In the genomic region with DNA sequence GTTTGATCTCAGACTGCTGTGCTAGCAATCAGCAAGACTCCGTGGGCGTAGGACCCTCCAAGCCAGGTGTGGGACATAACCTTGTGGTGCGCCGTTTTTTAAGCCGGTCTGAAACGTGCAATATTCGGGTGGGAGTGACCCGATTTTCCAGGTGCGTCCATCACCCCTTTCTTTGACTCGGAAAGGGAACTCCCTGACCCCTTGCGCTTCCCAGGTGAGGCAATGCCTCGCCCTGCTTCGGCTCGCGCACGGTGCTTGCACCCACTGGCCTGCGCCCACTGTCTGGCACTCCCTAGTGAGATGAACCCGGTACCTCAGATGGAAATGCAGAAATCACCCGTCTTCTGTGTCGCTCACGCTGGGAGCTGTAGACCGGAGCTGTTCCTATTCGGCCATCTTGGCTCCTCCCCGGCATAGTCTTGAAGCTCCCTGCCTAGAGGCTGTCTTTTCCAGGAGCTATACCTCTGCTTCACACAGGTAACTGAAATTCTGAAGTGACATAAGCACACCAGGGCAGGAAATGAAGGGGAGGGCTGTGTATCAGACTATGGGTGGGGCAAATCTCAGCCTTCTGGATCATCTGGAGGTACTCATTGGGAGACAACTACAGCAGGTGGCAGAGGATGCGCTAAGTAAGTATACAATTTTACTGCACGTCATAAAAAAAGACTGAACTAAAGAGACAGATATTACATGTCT, we compare ENCODE assay signal across 7 cellular contexts.
DNase-seq lines count a peak whose midpoint lies in the region; TF ChIP-seq lines count a peak whose summit lies in the region.
"Not testable (repeated sequence)": the region's sequence is repeated elsewhere in the genome, so short reads cannot be mapped to it uniquely, and the experiment has no call there.

No MANE protein-coding gene starts in this region.

- H3K4me3 ChIP-seq in HUES6 (ENCODE audit: low read depth, low read length) (peak overlapping the region; percentile 55), NT2/D1 (ENCODE audit: insufficient read length, low read depth) (peak overlapping the region; percentile 36)

- DNase-seq in COLO829 (ENCODE audit: low spot score) (peak; percentile 9), GM13976 (ENCODE audit: low spot score) (peak; percentile 4), NCI-H146 treated with DMSO at 0.1 percent for 48 hours (lab: John Stamatoyannopoulos, UW; ENCODE audit: unreplicated experiment) (peak; percentile 18), NT2/D1 (ENCODE audit: low read depth, low spot score) (peak; percentile 8), T47D (ENCODE audit: low read depth in 1 of 2, low spot score in 1 of 2) (peak; percentile 3 to 59), iPS-NIHi7 (ENCODE audit: extremely low spot score) (peak; percentile 22)

- TF ChIP-seq CTCF in GM13976 (IDR thresholded peaks at IDR 0.05; ENCODE audit: borderline replicate concordance, control extremely low read depth, extremely low read depth, insufficient read depth, missing control alignments): not testable (repeated sequence)

- H3K9ac ChIP-seq in HUES6 (ENCODE audit: low read length): peak overlapping the region; percentile 86
- not testable (repeated sequence) for H3K9ac ChIP-seq in NT2/D1 (ENCODE audit: insufficient read length, low read depth)

- H3K27me3 ChIP-seq in HUES6 (ENCODE audit: control insufficient read depth, insufficient read depth, low read length); NT2/D1 (ENCODE audit: insufficient read depth, insufficient read length): not testable (repeated sequence)

- in situ Hi-C loops in GM13976 (cut with MboI; ENCODE audit: low sequenced_read_pairs, unreplicated experiment); T47D (cut with HindIII; ENCODE audit: low pct_unique_long_range_greater_than_20kb, low sequenced_read_pairs): not testable (repeated sequence)

- not testable (repeated sequence) for H3K4me1 ChIP-seq in HUES6 (ENCODE audit: control insufficient read depth, insufficient read depth, low read length); NT2/D1 (ENCODE audit: insufficient read depth, insufficient read length)

- H3K27ac ChIP-seq in HUES6 (ENCODE audit: low read depth, low read length): peak overlapping the region; percentile 84; the same call in 1 of the 2 replicates

- H3K9me3 ChIP-seq in HUES6 (ENCODE audit: control insufficient read depth, insufficient read depth, low read depth, low read length) (peaks cover 18% of the 10 kb centered on the region; the same call in 1 of the 2 replicates), NT2/D1 (ENCODE audit: insufficient read depth, low read length) (peaks cover 11% of the 10 kb centered on the region)

- H3K36me3 ChIP-seq in HUES6 (ENCODE audit: control insufficient read depth, insufficient read depth, low read length); NT2/D1 (ENCODE audit: insufficient read depth, insufficient read length, low read length): not testable (repeated sequence)

Comparison
In these comparisons a context has a peak if more than half of its experiments do, and no peak if none do; other contexts are left out.
1. Peak in every context shown above with its lines: DNase-seq, H3K4me3 ChIP-seq and H3K27ac ChIP-seq.